21 cellular contexts compared by ENCODE assay signal in genomic region chr5:157365732-157366131, GRCh38.
"Had no signal": no experiment of that assay in that cellular context is flagged by ENCODE, and none has a peak within 500 bp of the region (broad histone marks: within the 10 kb centered on the region; RNA-seq: fewer than 3 reads in every experiment).

No MANE protein-coding gene starts in this region.

- H3K4me3 Mint-ChIP-seq: brain, memory B cell, nephron had no signal

- H3K4me3 ChIP-seq: mucosa of descending colon, right atrium auricular region, stomach, thoracic aorta had no signal

- H3K9me3 Mint-ChIP-seq: activated T-helper 2 cell treated with anti-CD3 and anti-CD28 coated beads, Interferon-gamma antibody, Interleukin-2, Interleukin-4, amounts not matched to agents 10 μg/mL and 5 μg/mL and 100 μg/mL, durations not matched to agents 14 hours and 24 hours and 36 hours; brain; memory B cell; nephron had no signal

- H3K27ac ChIP-seq: right atrium auricular region, thoracic aorta had no signal

- ATAC-seq: left ventricle myocardium superior, mucosa of descending colon had no signal

- H3K27ac Mint-ChIP-seq: activated T-helper 2 cell treated with anti-CD3 and anti-CD28 coated beads, Interferon-gamma antibody, Interleukin-2, Interleukin-4, amounts not matched to agents 10 μg/mL and 5 μg/mL and 100 μg/mL, durations not matched to agents 14 hours and 24 hours and 36 hours; memory B cell had no signal

- DNase-seq: activated CD4-positive, alpha-beta T cell treated with anti-CD3 and anti-CD28 coated beads, Interleukin-2, amount 50 U/mL, for 1 hour; activated naive CD4-positive, alpha-beta T cell treated with anti-CD3 and anti-CD28 coated beads, Interleukin-2, amount 50 U/mL, for 16 hours; amygdala; cortex of kidney; effector CD4-positive, alpha-beta T cell; foreskin melanocyte; left ventricle myocardium superior; mucosa of descending colon; nucleus accumbens; small intestine; stimulated activated CD4-positive, alpha-beta T cell treated with anti-CD3 and anti-CD28 coated beads, Interleukin-4, amount 100 ng/mL, for 4 hours; stimulated activated CD8-positive, alpha-beta memory T cell treated with anti-CD3 and anti-CD28 coated beads, Interleukin-4, amount 100 ng/mL, for 48 hours; stomach; T-helper 1 cell; T1000 had no signal

- H3K9me3 ChIP-seq: mucosa of descending colon, right atrium auricular region, stomach, thoracic aorta had no signal

- H3K36me3 ChIP-seq: thoracic aorta had no signal

- H3K27me3 ChIP-seq: right atrium auricular region, stomach had no signal

- H3K27me3 Mint-ChIP-seq: memory B cell had no signal
